In the genomic region with DNA sequence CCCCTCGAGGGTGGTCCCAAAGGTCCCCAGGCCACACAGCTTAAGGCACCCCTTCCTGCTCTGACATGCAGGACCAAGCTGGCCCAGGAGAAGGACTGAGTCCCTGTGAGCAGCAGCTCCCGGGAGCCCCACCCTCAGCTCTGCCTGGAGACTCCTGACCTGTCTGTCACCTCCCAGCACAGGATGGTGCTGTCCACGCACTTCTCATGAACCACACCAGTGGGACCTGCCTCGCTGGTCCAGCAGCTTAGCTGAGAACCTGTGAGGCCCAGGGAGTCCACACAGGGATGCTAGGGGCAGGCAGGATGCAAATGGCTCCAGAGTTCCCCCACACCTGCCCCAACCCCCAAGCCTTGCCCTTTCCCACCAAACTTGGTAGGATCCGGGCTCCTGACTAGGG, we compare ENCODE assay signal across 1 cellular context.
TF ChIP-seq lines count a peak whose summit lies in the region.

No MANE protein-coding gene starts in this region.

TF ChIP-seq in HepG2, 621 proteins besides CTCF, POLR2A, EP300 and RAD21:
- TF ChIP-seq, protein P1, sequence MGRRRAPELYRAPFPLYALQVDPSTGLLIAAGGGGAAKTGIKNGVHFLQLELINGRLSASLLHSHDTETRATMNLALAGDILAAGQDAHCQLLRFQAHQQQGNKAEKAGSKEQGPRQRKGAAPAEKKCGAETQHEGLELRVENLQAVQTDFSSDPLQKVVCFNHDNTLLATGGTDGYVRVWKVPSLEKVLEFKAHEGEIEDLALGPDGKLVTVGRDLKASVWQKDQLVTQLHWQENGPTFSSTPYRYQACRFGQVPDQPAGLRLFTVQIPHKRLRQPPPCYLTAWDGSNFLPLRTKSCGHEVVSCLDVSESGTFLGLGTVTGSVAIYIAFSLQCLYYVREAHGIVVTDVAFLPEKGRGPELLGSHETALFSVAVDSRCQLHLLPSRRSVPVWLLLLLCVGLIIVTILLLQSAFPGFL (CRISPR knock-in tag; IDR thresholded peaks at IDR 0.05) = no peak
- 0 out of 2 replicates have a peak, but pooled peaks have one; percentile 11 for TF ChIP-seq RFX5 (IDR thresholded peaks at IDR 0.05; ENCODE audit: low read depth, low read length)
